ENCODE assay signal across 24 cellular contexts in genomic region chr11:550746-551085, GRCh38. TPM values are rescaled to one million over a fixed set of nuclear protein-coding genes. Genes with fewer than 3 reads are reported as not detected.
A peak's percentile ranks its signal among the peaks of the same experiment; 100 is the strongest.
DNase-seq lines count a peak whose midpoint lies in the region; ATAC-seq, FAIRE-seq and TF ChIP-seq lines count a peak whose summit lies in the region.
"Had no signal": no experiment of that assay in that cellular context is flagged by ENCODE, and none has a peak within 500 bp of the region (broad histone marks: within the 10 kb centered on the region; RNA-seq: fewer than 3 reads in every experiment).

No MANE protein-coding gene starts in this region.

- ATAC-seq in activated naive CD8-positive, alpha-beta T cell treated with anti-CD3 and anti-CD28 coated beads, Interleukin-2, amount 10 ng/mL, durations not matched to agents 7 days and 5 days (ENCODE audit: low read depth): no peak
- ATAC-seq in activated naive CD8-positive, alpha-beta T cell treated with anti-CD3 and anti-CD28 coated beads, Interleukin-2, amount 50 U/mL, for 24 hours: no peak
- no peak for ATAC-seq in HG03457 (IDR thresholded peaks at IDR 0.05; ENCODE audit: unreplicated experiment)
- ATAC-seq: GM23338 had no signal

- no peaks in the 10 kb centered on the region for H3K79me2 ChIP-seq in H1 (ENCODE audit: control insufficient read depth in 1 of 2, insufficient read depth in 2 of 2, low read length in 2 of 2)

- no peak overlapping the region for H3K27ac ChIP-seq in H1 (ENCODE audit: low read depth, low read length)
- H3K27ac ChIP-seq: 22Rv1; BLaER1 treated with 17β-estradiol and CSF1 and Interleukin-3, amounts not matched to agents 10 nM and 100 nM had no signal

- no peak overlapping the region for H2BK15ac ChIP-seq in H1 (ENCODE audit: low read length)

- no peak overlapping the region for H2BK5ac ChIP-seq in H1 (ENCODE audit: low read depth, low read length)

- CTCF ChIA-PET in H1 (lab: Charles Lee; ENCODE audit: partially characterized antibody): interaction anchor here (0.9 to 1.6 kb wide), 4 partner anchors 9 to 12 kb away, joined by 3 to 4 read pairs (median 4); no protein-coding TSS in a partner anchor

- no peak overlapping the region for H2AFZ ChIP-seq in H1 (ENCODE audit: low read length)
- H2AFZ ChIP-seq: GM23338 had no signal

- H4K20me1 ChIP-seq in H1 (replicated peaks in 1 of 2; ENCODE audit: control insufficient read depth in 1 of 2, insufficient read depth in 2 of 2, low read length in 2 of 2): no peaks in the 10 kb centered on the region

- peaks cover 1 to 3% (median 3%) of the 10 kb centered on the region in 4 experiments; a peak in 6 of 7 replicates for H3K27me3 ChIP-seq in H1 (replicated peaks in 1 of 4; ENCODE audit: control insufficient read depth in 3 of 4, extremely low read depth in 1 of 4, insufficient read depth in 3 of 4, low read length in 3 of 4)

- H3K27me3 Mint-ChIP-seq in activated naive CD8-positive, alpha-beta T cell treated with anti-CD3 and anti-CD28 coated beads, Interleukin-2, amount 10 ng/mL, durations not matched to agents 7 days and 5 days: no peaks in the 10 kb centered on the region
- H3K27me3 Mint-ChIP-seq in activated naive CD8-positive, alpha-beta T cell treated with anti-CD3 and anti-CD28 coated beads, Interleukin-2, amount 50 U/mL, for 24 hours: no peaks in the 10 kb centered on the region
- H3K27me3 Mint-ChIP-seq: CD4-positive, alpha-beta T cell; CD8-positive, alpha-beta memory T cell had no signal

- H3K27ac Mint-ChIP-seq in activated naive CD8-positive, alpha-beta T cell treated with anti-CD3 and anti-CD28 coated beads, Interleukin-2, amount 10 ng/mL, durations not matched to agents 7 days and 5 days: no peak overlapping the region
- no peak overlapping the region for H3K27ac Mint-ChIP-seq in activated naive CD8-positive, alpha-beta T cell treated with anti-CD3 and anti-CD28 coated beads, Interleukin-2, amount 50 U/mL, for 24 hours
- H3K27ac Mint-ChIP-seq: CD14-positive monocyte; CD4-positive, alpha-beta T cell; CD8-positive, alpha-beta memory T cell; GM23338; HFFc6 had no signal

- no peak overlapping the region for H3K4ac ChIP-seq in H1 (replicated peaks; ENCODE audit: insufficient read length, low read depth, low read length)

- H3K56ac ChIP-seq in H1 (replicated peaks; ENCODE audit: insufficient read length, low read depth, low read length): no peak overlapping the region

- TF ChIP-seq POLR2A in H1 (IDR thresholded peaks at IDR 0.05; ENCODE audit: control extremely low read depth in 1 of 2, low read depth in 2 of 2, low read length in 2 of 2): no peak

- H3K4me1 Mint-ChIP-seq in activated naive CD8-positive, alpha-beta T cell treated with anti-CD3 and anti-CD28 coated beads, Interleukin-2, amount 10 ng/mL, durations not matched to agents 7 days and 5 days: no peaks in the 10 kb centered on the region
- no peaks in the 10 kb centered on the region for H3K4me1 Mint-ChIP-seq in activated naive CD8-positive, alpha-beta T cell treated with anti-CD3 and anti-CD28 coated beads, Interleukin-2, amount 50 U/mL, for 24 hours
- H3K4me1 Mint-ChIP-seq: CD14-positive monocyte; CD8-positive, alpha-beta memory T cell; GM23338 had no signal

- no peaks in the 10 kb centered on the region for H3K9me3 ChIP-seq in H1 (ENCODE audit: insufficient read depth in 2 of 2, low read depth in 1 of 2, low read length in 1 of 2)
- H3K9me3 ChIP-seq: BE2C; BLaER1 treated with 17β-estradiol and CSF1 and Interleukin-3, amounts not matched to agents 10 nM and 100 nM; HAP-1 had no signal

- no peak overlapping the region for H3K9ac ChIP-seq in H1 (replicated peaks in 1 of 4; ENCODE audit: extremely low read depth in 1 of 4, low read depth in 3 of 4, low read length in 3 of 4)
- H3K9ac ChIP-seq: BLaER1 treated with 17β-estradiol and CSF1 and Interleukin-3, amounts not matched to agents 10 nM and 100 nM had no signal

- H3K4me2 ChIP-seq in H1 (ENCODE audit: insufficient read depth in 1 of 2, low read depth in 2 of 2, low read length in 2 of 2): no peak overlapping the region
- H3K4me2 ChIP-seq: BLaER1 treated with 17β-estradiol and CSF1 and Interleukin-3, amounts not matched to agents 10 nM and 100 nM; GM23338 had no signal

- H3K4me1 ChIP-seq in H1 (replicated peaks in 1 of 4; ENCODE audit: control insufficient read depth in 3 of 4, insufficient read depth in 4 of 4, low read length in 3 of 4): peaks cover 0 to 8% (median 0%) of the 10 kb centered on the region in 4 experiments; a peak in 3 of 7 replicates
- H3K4me1 ChIP-seq: BE2C had no signal

- no peak overlapping the region for H3K4me3 Mint-ChIP-seq in activated naive CD8-positive, alpha-beta T cell treated with anti-CD3 and anti-CD28 coated beads, Interleukin-2, amount 10 ng/mL, durations not matched to agents 7 days and 5 days
- no peak overlapping the region for H3K4me3 Mint-ChIP-seq in activated naive CD8-positive, alpha-beta T cell treated with anti-CD3 and anti-CD28 coated beads, Interleukin-2, amount 50 U/mL, for 24 hours
- H3K4me3 Mint-ChIP-seq: CD14-positive monocyte; CD4-positive, alpha-beta T cell; GM23338; HFFc6 had no signal

- H3K23me2 ChIP-seq in H1 (ENCODE audit: low read depth, low read length): peaks cover 3% of the 10 kb centered on the region; the same call in 1 of the 2 replicates

- no peak overlapping the region for H3K4me3 ChIP-seq in H1 (ENCODE audit: extremely low read depth in 1 of 4, insufficient read depth in 2 of 4, low read depth in 3 of 4, low read length in 4 of 4)
- H3K4me3 ChIP-seq: BLaER1 treated with 17β-estradiol and CSF1 and Interleukin-3, amounts not matched to agents 10 nM and 100 nM; GM23338; HAP-1 had no signal

- H4K8ac ChIP-seq in H1 (ENCODE audit: extremely low read depth, insufficient read depth, low read length): peak overlapping the region; percentile 68

- H2AK5ac ChIP-seq in H1 (ENCODE audit: low read depth, low read length): no peak overlapping the region

- no peak overlapping the region for H4K91ac ChIP-seq in H1 (replicated peaks; ENCODE audit: insufficient read length, low read length)

- H4K5ac ChIP-seq in H1 (ENCODE audit: insufficient read length, low read depth, low read length): no peak overlapping the region

- H3K36me3 Mint-ChIP-seq in activated naive CD8-positive, alpha-beta T cell treated with anti-CD3 and anti-CD28 coated beads, Interleukin-2, amount 10 ng/mL, durations not matched to agents 7 days and 5 days: no peaks in the 10 kb centered on the region
- H3K36me3 Mint-ChIP-seq in activated naive CD8-positive, alpha-beta T cell treated with anti-CD3 and anti-CD28 coated beads, Interleukin-2, amount 50 U/mL, for 24 hours (ENCODE audit: low read depth): no peaks in the 10 kb centered on the region
- H3K36me3 Mint-ChIP-seq: CD14-positive monocyte had no signal

- no peak overlapping the region for H3K14ac ChIP-seq in H1 (ENCODE audit: insufficient read length)

- no peak overlapping the region for H3K23ac ChIP-seq in H1 (ENCODE audit: insufficient read length)

- TF ChIP-seq EP300 in H1 (IDR thresholded peaks at IDR 0.05; ENCODE audit: borderline replicate concordance in 1 of 2, low read depth in 2 of 2, low read length in 2 of 2): no peak

- H3K79me1 ChIP-seq in H1 (ENCODE audit: low read depth, low read length): no peaks in the 10 kb centered on the region

- FAIRE-seq in H1 (lab: Jason Lieb, UNC): no peak
- FAIRE-seq: A204.1, D721Med, GM12891, GM18507, H54 had no signal

- no peaks in the 10 kb centered on the region for H3K9me3 Mint-ChIP-seq in activated naive CD8-positive, alpha-beta T cell treated with anti-CD3 and anti-CD28 coated beads, Interleukin-2, amount 10 ng/mL, durations not matched to agents 7 days and 5 days
- no peaks in the 10 kb centered on the region for H3K9me3 Mint-ChIP-seq in activated naive CD8-positive, alpha-beta T cell treated with anti-CD3 and anti-CD28 coated beads, Interleukin-2, amount 50 U/mL, for 24 hours
- H3K9me3 Mint-ChIP-seq: CD4-positive, alpha-beta T cell; CD8-positive, alpha-beta memory T cell; GM23338; HFFc6 had no signal

- H2BK120ac ChIP-seq in H1 (replicated peaks; ENCODE audit: low read depth, low read length): no peak overlapping the region

- TF ChIP-seq CTCF in H1 (IDR thresholded peaks at IDR 0.05; ENCODE audit: control extremely low read depth in 1 of 3, insufficient read depth in 1 of 3, low read depth in 1 of 3, low read length in 3 of 3): no peak

- no peak for TF ChIP-seq RAD21 in H1 (IDR thresholded peaks at IDR 0.05 in 1 of 2, conservative IDR thresholded peaks at IDR 0.05 in 1 of 2; ENCODE audit: low read depth in 2 of 2, low read length in 2 of 2)

- H2BK12ac ChIP-seq in H1 (ENCODE audit: low read depth, low read length): 0 out of 2 replicates have a peak overlapping the region, but pooled peaks have one; percentile 17

- 89% methylated on average over 4 of the region's 5 CpGs; no CpG with 5 or more reads in 1 of the 2 experiments for WGBS in H1 (ENCODE audit: extremely low coverage in 1 of 2, insufficient coverage in 1 of 2, insufficient read length in 1 of 2, insufficient replicate concordance in 2 of 2, low coverage in 1 of 2, low lambda C conversion rate in 2 of 2, missing lambda C conversion rate in 1 of 2), 2 experiments

- H3K36me3 ChIP-seq in H1 (ENCODE audit: control insufficient read depth in 2 of 4, insufficient read depth in 4 of 4, low read length in 3 of 4): no peaks in the 10 kb centered on the region
- H3K36me3 ChIP-seq: BE2C; BLaER1 treated with 17β-estradiol and CSF1 and Interleukin-3, amounts not matched to agents 10 nM and 100 nM; HAP-1 had no signal

- POLR2A ChIA-PET in activated naive CD8-positive, alpha-beta T cell treated with anti-CD3 and anti-CD28 coated beads, Interleukin-2, amount 10 ng/mL, durations not matched to agents 7 days and 5 days (lab: Charles Lee): no interaction called here
- POLR2A ChIA-PET in H1 (lab: Charles Lee; ENCODE audit: partially characterized antibody): no interaction called here

- peak; percentile 22 for DNase-seq in activated naive CD8-positive, alpha-beta T cell treated with anti-CD3 and anti-CD28 coated beads, Interleukin-2, amount 10 ng/mL, durations not matched to agents 7 days and 5 days
- DNase-seq in activated naive CD8-positive, alpha-beta T cell treated with anti-CD3 and anti-CD28 coated beads, Interleukin-2, amount 50 U/mL, for 24 hours: no peak
- DNase-seq in H1 (ENCODE audit: low read depth in 1 of 2, low spot score in 2 of 2) (no peak), cerebellar cortex (ENCODE audit: low spot score) (no peak)
- DNase-seq: ACHN; AML-193; BE2C; CD4-positive, alpha-beta T cell; CD8-positive, alpha-beta memory T cell; DMS 273 treated with DMSO at 0.1 percent for 48 hours; DMS79; GF-D8; HFFc6 had no signal

- H2BK20ac ChIP-seq in H1 (ENCODE audit: low read length): no peak overlapping the region

- no peak overlapping the region for H3K18ac ChIP-seq in H1 (ENCODE audit: extremely low read depth, low read length)

RNA-seq across cellular contexts. Expression of gene LMNTD2, which starts 9.8 kb away (rescaled TPM):
- total RNA-seq in activated naive CD8-positive, alpha-beta T cell treated with anti-CD3 and anti-CD28 coated beads, Interleukin-2, amount 10 ng/mL, durations not matched to agents 7 days and 5 days: 1 to 10 TPM; 2.5 to 2.7 TPM
- 2.6 and 3.1 TPM in 2 replicates for total RNA-seq in H1 (2021; fragmentation: NEBNext Ultra II Directional; extraction: Animal tissue kit (Norgen Biotek cat#: 25700))
- 1.6 and 3.6 TPM in 2 replicates for polyA plus RNA-seq in H1 (2011; rRNA removed)
- 1.8 TPM for polyA plus RNA-seq in H1 (2011; cell fraction: cytosol; rRNA removed)
- 18.4 TPM for polyA plus RNA-seq in H1 (2011; cell fraction: nucleus; rRNA removed)
- polyA plus RNA-seq in H1 (2012, experiment 1 of 2): 1.6 to 3.8 TPM (median 2.2 TPM) in 4 replicates
- polyA plus RNA-seq in H1 (2012, experiment 2 of 2): 1.0 TPM
- 1.7 TPM for polyA plus RNA-seq in H1 (2013, experiment 1 of 2)
- 1.7 TPM for polyA plus RNA-seq in H1 (2013, experiment 2 of 2)
- polyA minus RNA-seq in H1 (2011; rRNA and poly(A)+ RNA removed): 0.29 and 0.38 TPM in 2 replicates
- 1.0 TPM for polyA minus RNA-seq in H1 (2011; cell fraction: cytosol; rRNA and poly(A)+ RNA removed)
- polyA minus RNA-seq in H1 (2011; cell fraction: nucleus; rRNA and poly(A)+ RNA removed): 3.9 TPM

RNA-seq across cellular contexts. Expression of gene RASSF7, which starts 10.1 kb away (rescaled TPM):
- 10 to 100 TPM; 36.5 to 41.0 TPM for total RNA-seq in activated naive CD8-positive, alpha-beta T cell treated with anti-CD3 and anti-CD28 coated beads, Interleukin-2, amount 10 ng/mL, durations not matched to agents 7 days and 5 days
- 20.6 and 22.3 TPM in 2 replicates for total RNA-seq in H1 (2021; fragmentation: NEBNext Ultra II Directional; extraction: Animal tissue kit (Norgen Biotek cat#: 25700))
- 43.9 and 60.6 TPM in 2 replicates for polyA plus RNA-seq in H1 (2011; rRNA removed)
- 52.5 TPM for polyA plus RNA-seq in H1 (2011; cell fraction: cytosol; rRNA removed)
- polyA plus RNA-seq in H1 (2011; cell fraction: nucleus; rRNA removed): 130 TPM
- 13.9 to 27.0 TPM (median 25.1 TPM) in 4 replicates for polyA plus RNA-seq in H1 (2012, experiment 1 of 2)
- polyA plus RNA-seq in H1 (2012, experiment 2 of 2): 16.0 TPM
- polyA plus RNA-seq in H1 (2013, experiment 1 of 2): 16.2 TPM
- 15.3 TPM for polyA plus RNA-seq in H1 (2013, experiment 2 of 2)
- 4.3 and 7.4 TPM in 2 replicates for polyA minus RNA-seq in H1 (2011; rRNA and poly(A)+ RNA removed)
- polyA minus RNA-seq in H1 (2011; cell fraction: cytosol; rRNA and poly(A)+ RNA removed): 14.5 TPM
- 19.7 TPM for polyA minus RNA-seq in H1 (2011; cell fraction: nucleus; rRNA and poly(A)+ RNA removed)

RNA-seq across cellular contexts. Expression of gene LRRC56, which starts 13.4 kb away (rescaled TPM):
- 1 to 10 TPM; 4.3 to 4.7 TPM for total RNA-seq in activated naive CD8-positive, alpha-beta T cell treated with anti-CD3 and anti-CD28 coated beads, Interleukin-2, amount 10 ng/mL, durations not matched to agents 7 days and 5 days
- 1.9 and 2.1 TPM in 2 replicates for total RNA-seq in H1 (2021; fragmentation: NEBNext Ultra II Directional; extraction: Animal tissue kit (Norgen Biotek cat#: 25700))
- 0.94 and 1.6 TPM in 2 replicates for polyA plus RNA-seq in H1 (2011; rRNA removed)
- 1.9 TPM for polyA plus RNA-seq in H1 (2011; cell fraction: cytosol; rRNA removed)
- 8.4 TPM for polyA plus RNA-seq in H1 (2011; cell fraction: nucleus; rRNA removed)
- 1.2 to 1.8 TPM (median 1.6 TPM) in 4 replicates for polyA plus RNA-seq in H1 (2012, experiment 1 of 2)
- 0.70 TPM for polyA plus RNA-seq in H1 (2012, experiment 2 of 2)
- 0.71 TPM for polyA plus RNA-seq in H1 (2013, experiment 1 of 2)
- 0.75 TPM for polyA plus RNA-seq in H1 (2013, experiment 2 of 2)
- 0.68 and 0.88 TPM in 2 replicates for polyA minus RNA-seq in H1 (2011; rRNA and poly(A)+ RNA removed)
- polyA minus RNA-seq in H1 (2011; cell fraction: cytosol; rRNA and poly(A)+ RNA removed): 0.88 TPM
- 2.4 TPM for polyA minus RNA-seq in H1 (2011; cell fraction: nucleus; rRNA and poly(A)+ RNA removed)

RNA-seq across cellular contexts. Expression of gene HRAS, which starts 15.3 kb away (rescaled TPM):
- total RNA-seq in activated naive CD8-positive, alpha-beta T cell treated with anti-CD3 and anti-CD28 coated beads, Interleukin-2, amount 10 ng/mL, durations not matched to agents 7 days and 5 days: 10 to 100 TPM; 47.6 to 49.9 TPM
- total RNA-seq in H1 (2021; fragmentation: NEBNext Ultra II Directional; extraction: Animal tissue kit (Norgen Biotek cat#: 25700)): 54.7 and 60.9 TPM in 2 replicates
- polyA plus RNA-seq in H1 (2011; rRNA removed): 44.3 and 63.4 TPM in 2 replicates
- 47.4 TPM for polyA plus RNA-seq in H1 (2011; cell fraction: cytosol; rRNA removed)
- 117 TPM for polyA plus RNA-seq in H1 (2011; cell fraction: nucleus; rRNA removed)
- polyA plus RNA-seq in H1 (2012, experiment 1 of 2): 63.6 to 78.2 TPM (median 69.2 TPM) in 4 replicates
- 56.3 TPM for polyA plus RNA-seq in H1 (2012, experiment 2 of 2)
- 25.7 TPM for polyA plus RNA-seq in H1 (2013, experiment 1 of 2)
- 26.0 TPM for polyA plus RNA-seq in H1 (2013, experiment 2 of 2)
- polyA minus RNA-seq in H1 (2011; rRNA and poly(A)+ RNA removed): 28.2 and 33.1 TPM in 2 replicates
- polyA minus RNA-seq in H1 (2011; cell fraction: cytosol; rRNA and poly(A)+ RNA removed): 22.0 TPM
- 21.5 TPM for polyA minus RNA-seq in H1 (2011; cell fraction: nucleus; rRNA and poly(A)+ RNA removed)

RNA-seq across cellular contexts. Expression of gene PHRF1, which starts 25.6 kb away (rescaled TPM):
- total RNA-seq in activated naive CD8-positive, alpha-beta T cell treated with anti-CD3 and anti-CD28 coated beads, Interleukin-2, amount 10 ng/mL, durations not matched to agents 7 days and 5 days: 10 to 100 TPM; 55.4 to 58.9 TPM
- 37.3 and 39.8 TPM in 2 replicates for total RNA-seq in H1 (2021; fragmentation: NEBNext Ultra II Directional; extraction: Animal tissue kit (Norgen Biotek cat#: 25700))
- polyA plus RNA-seq in H1 (2011; rRNA removed): 13.4 and 21.8 TPM in 2 replicates
- 17.3 TPM for polyA plus RNA-seq in H1 (2011; cell fraction: cytosol; rRNA removed)
- 39.7 TPM for polyA plus RNA-seq in H1 (2011; cell fraction: nucleus; rRNA removed)
- polyA plus RNA-seq in H1 (2012, experiment 1 of 2): 17.5 to 25.1 TPM (median 24.0 TPM) in 4 replicates
- polyA plus RNA-seq in H1 (2012, experiment 2 of 2): 14.8 TPM
- 18.2 TPM for polyA plus RNA-seq in H1 (2013, experiment 1 of 2)
- polyA plus RNA-seq in H1 (2013, experiment 2 of 2): 17.0 TPM
- 11.6 and 15.0 TPM in 2 replicates for polyA minus RNA-seq in H1 (2011; rRNA and poly(A)+ RNA removed)
- polyA minus RNA-seq in H1 (2011; cell fraction: cytosol; rRNA and poly(A)+ RNA removed): 19.2 TPM
- polyA minus RNA-seq in H1 (2011; cell fraction: nucleus; rRNA and poly(A)+ RNA removed): 29.8 TPM
